1 cellular context compared by ENCODE assay signal in genomic region chr2:208072250-208072892, GRCh38.
TF ChIP-seq lines count a peak whose summit lies in the region.

No MANE protein-coding gene starts in this region.

TF ChIP-seq in K562, 482 proteins besides CTCF, POLR2A, EP300 and RAD21 (continued from another document):
- TF ChIP-seq CC2D1A (IDR thresholded peaks at IDR 0.05) (peak; percentile 41; the same call in 1 of the 2 replicates), DNMT1 (IDR thresholded peaks at IDR 0.05) (no peak), SMC3 (conservative IDR thresholded peaks at IDR 0.05; ENCODE audit: insufficient read depth, low read depth, low read length) (peak; percentile 79), ZFPM2 (CRISPR knock-in tag; IDR thresholded peaks at IDR 0.05) (no peak), ETV1 (tag; conservative IDR thresholded peaks at IDR 0.05; ENCODE audit: low read depth) (no peak), LEF1 (IDR thresholded peaks at IDR 0.05) (no peak), STAG1 (CRISPR knock-in tag; IDR thresholded peaks at IDR 0.05; ENCODE audit: borderline replicate concordance) (peak; percentile 66; the same call in 1 of the 2 replicates), ZNF324 (CRISPR knock-in tag; IDR thresholded peaks at IDR 0.05) (no peak), ELF1 (tag; IDR thresholded peaks at IDR 0.05) (no peak), MEF2A (IDR thresholded peaks at IDR 0.05; ENCODE audit: control insufficient read depth, low read depth, low read length) (no peak), JUND (IDR thresholded peaks at IDR 0.05; ENCODE audit: borderline replicate concordance, low read depth, low read length) (0 out of 2 replicates have a peak, but pooled peaks have one; percentile 20), JUND (tag; IDR thresholded peaks at IDR 0.05; ENCODE audit: borderline replicate concordance, low read depth, low read length) (no peak), PHB (CRISPR knock-in tag; IDR thresholded peaks at IDR 0.05) (no peak), DPF2 (IDR thresholded peaks at IDR 0.05) (no peak), DMBX1 (CRISPR knock-in tag; IDR thresholded peaks at IDR 0.05; ENCODE audit: borderline replicate concordance) (no peak), DEAF1 (CRISPR knock-in tag; IDR thresholded peaks at IDR 0.05) (peak; percentile 57), BHLHE40 (IDR thresholded peaks at IDR 0.05; ENCODE audit: low read length) (no peak), TAF9B (IDR thresholded peaks at IDR 0.05; ENCODE audit: partially characterized antibody) (no peak), C11orf30 (IDR thresholded peaks at IDR 0.05; ENCODE audit: low read depth) (no peak), ZNF23 (CRISPR knock-in tag; IDR thresholded peaks at IDR 0.05) (no peak), ZNF184 (CRISPR knock-in tag; IDR thresholded peaks at IDR 0.05) (no peak), ZNF277 (CRISPR knock-in tag; IDR thresholded peaks at IDR 0.05; ENCODE audit: borderline replicate concordance) (no peak), MXI1 (IDR thresholded peaks at IDR 0.05; ENCODE audit: low read depth, low read length) (no peak), PRDM10 (IDR thresholded peaks at IDR 0.05; ENCODE audit: partially characterized antibody) (no peak), ZNF121 (CRISPR knock-in tag; conservative IDR thresholded peaks at IDR 0.05) (no peak), ARID2 (IDR thresholded peaks at IDR 0.05) (no peak), PHTF2 (CRISPR knock-in tag; IDR thresholded peaks at IDR 0.05) (no peak), E2F3 (CRISPR knock-in tag; IDR thresholded peaks at IDR 0.05) (no peak)
TF ChIP-seq in K562: peak in this region for 6.
